20 cellular contexts compared by ENCODE assay signal in the genomic region with DNA sequence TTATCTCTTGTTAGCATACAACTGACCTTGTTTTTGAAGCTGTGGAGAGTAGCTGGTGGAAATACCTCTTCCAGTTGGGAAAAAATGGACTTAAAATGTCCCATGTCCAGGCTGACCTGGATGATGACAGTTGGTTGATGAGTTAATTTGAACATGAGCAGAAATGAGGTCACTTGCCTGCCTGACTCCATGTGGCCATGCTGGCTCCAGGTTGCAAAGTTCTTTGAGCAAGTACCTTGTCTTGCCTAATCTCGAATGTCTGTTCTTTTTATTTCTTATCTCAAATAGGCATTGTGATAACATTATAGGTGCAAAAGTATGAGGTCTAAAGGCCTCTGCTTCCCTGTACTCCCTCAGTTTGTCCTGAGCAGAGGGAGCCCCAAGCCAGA. TPM values are rescaled to one million over a fixed set of nuclear protein-coding genes. Genes with fewer than 3 reads are reported as not detected.
DNase-seq lines count a peak whose midpoint lies in the region; ATAC-seq and TF ChIP-seq lines count a peak whose summit lies in the region.
"Had no signal": no experiment of that assay in that cellular context is flagged by ENCODE, and none has a peak within 500 bp of the region (broad histone marks: within the 10 kb centered on the region; RNA-seq: fewer than 3 reads in every experiment).

No MANE protein-coding gene starts in this region.

- WGBS in stomach, 5 donors = 35 to 58% (median 43%) methylated on average over 1 of the region's 1 CpG

- no peaks in the 10 kb centered on the region for H3K9me3 Mint-ChIP-seq in activated naive CD8-positive, alpha-beta T cell (ENCODE audit: low read depth)
- H3K9me3 Mint-ChIP-seq in activated naive CD8-positive, alpha-beta T cell treated with anti-CD3 and anti-CD28 coated beads for 36 hours = no peaks in the 10 kb centered on the region
- H3K9me3 Mint-ChIP-seq: neural progenitor cell had no signal

- H3K9me3 ChIP-seq in stomach = no peaks in the 10 kb centered on the region
- H3K9me3 ChIP-seq: adrenal gland, psoas muscle had no signal

- no peak for TF ChIP-seq EP300 in stomach (IDR thresholded peaks at IDR 0.05)

- no peak overlapping the region for H3K4me3 Mint-ChIP-seq in activated naive CD8-positive, alpha-beta T cell
- H3K4me3 Mint-ChIP-seq in activated naive CD8-positive, alpha-beta T cell treated with anti-CD3 and anti-CD28 coated beads for 36 hours = no peak overlapping the region
- H3K4me3 Mint-ChIP-seq: neural progenitor cell had no signal

- ATAC-seq in HG02973 (IDR thresholded peaks at IDR 0.05; ENCODE audit: unreplicated experiment) = no peak
- ATAC-seq: psoas muscle had no signal

- H3K4me1 ChIP-seq in stomach = peaks cover 21 to 70% (median 54%) of the 10 kb centered on the region in 4 donors

- no peaks in the 10 kb centered on the region for H3K27me3 Mint-ChIP-seq in activated naive CD8-positive, alpha-beta T cell
- H3K27me3 Mint-ChIP-seq in activated naive CD8-positive, alpha-beta T cell treated with anti-CD3 and anti-CD28 coated beads for 36 hours = no peaks in the 10 kb centered on the region

- peak overlapping the region in 4 of 5 donors; percentile 25 to 63 (median 46) for H3K27ac ChIP-seq in stomach
- H3K27ac ChIP-seq: GM23248, neural progenitor cell, psoas muscle had no signal

- H3K27me3 ChIP-seq in stomach = no peaks in the 10 kb centered on the region
- H3K27me3 ChIP-seq: adrenal gland, neural progenitor cell had no signal

- H3K4me1 Mint-ChIP-seq in activated naive CD8-positive, alpha-beta T cell (ENCODE audit: low read depth) = peaks cover 38% of the 10 kb centered on the region
- peaks cover 28% of the 10 kb centered on the region for H3K4me1 Mint-ChIP-seq in activated naive CD8-positive, alpha-beta T cell treated with anti-CD3 and anti-CD28 coated beads for 36 hours

- no peak overlapping the region for H3K4me3 ChIP-seq in stomach
- H3K4me3 ChIP-seq: adrenal gland, GM23248, neural progenitor cell, psoas muscle, skin epidermis had no signal

- H3K27ac Mint-ChIP-seq in activated naive CD8-positive, alpha-beta T cell = peak overlapping the region; percentile 1
- no peak overlapping the region for H3K27ac Mint-ChIP-seq in activated naive CD8-positive, alpha-beta T cell treated with anti-CD3 and anti-CD28 coated beads for 36 hours
- H3K27ac Mint-ChIP-seq: neural progenitor cell had no signal

- no peak for DNase-seq in activated naive CD8-positive, alpha-beta T cell treated with anti-CD3 and anti-CD28 coated beads for 36 hours
- DNase-seq in cerebellum (ENCODE audit: low spot score) (peak; percentile 81), stomach (no peak)
- no peak for DNase-seq in activated CD4-positive, alpha-beta T cell treated with anti-CD3 and anti-CD28 coated beads, Interleukin-2, amount 50 U/mL, for 1 hour
- DNase-seq: 8988T; EL; erythroblast; GM23248; Kasumi-1; NCI-H1105 treated with DMSO at 0.1 percent for 48 hours; NCI-H2107; NCI-H524; psoas muscle; stimulated activated CD4-positive, alpha-beta T cell treated with anti-CD3 and anti-CD28 coated beads, Interleukin-2, amount 100 ng/mL, for 48 hours; SW 1271 had no signal

- intact Hi-C loops in stomach (cut with DNase I; ENCODE audit: low total_unique reads) = no loop called here

- TF ChIP-seq CTCF in stomach (IDR thresholded peaks at IDR 0.05) = no peak

- H3K36me3 ChIP-seq in stomach = no peaks in the 10 kb centered on the region
- H3K36me3 ChIP-seq: adrenal gland, neural progenitor cell had no signal

- H3K36me3 Mint-ChIP-seq in activated naive CD8-positive, alpha-beta T cell = peaks cover 8% of the 10 kb centered on the region
- H3K36me3 Mint-ChIP-seq in activated naive CD8-positive, alpha-beta T cell treated with anti-CD3 and anti-CD28 coated beads for 36 hours = peaks cover 10% of the 10 kb centered on the region

- no peak for TF ChIP-seq POLR2A in stomach (IDR thresholded peaks at IDR 0.05)

RNA-seq across cellular contexts. Expression of a gene that starts 9.0 kb away (rescaled TPM):
- total RNA-seq in activated naive CD8-positive, alpha-beta T cell treated with anti-CD3 and anti-CD28 coated beads for 36 hours = 10 to 100 TPM; 13.2 to 14.2 TPM
- 58.7 TPM for total RNA-seq in cerebellum
- 10 to 100 TPM in 4 of 5 donors, 1 to 10 TPM in 1; 8.8 to 41.5 (median 22.6) TPM for total RNA-seq in stomach
- 10 to 100 TPM in 2 of 3 donors, 1 to 10 TPM in 1; 9.0 to 20.5 (median 13.1) TPM for polyA plus RNA-seq in stomach

RNA-seq across cellular contexts. Expression of a gene that starts 44.6 kb away (rescaled TPM):
- total RNA-seq in activated naive CD8-positive, alpha-beta T cell treated with anti-CD3 and anti-CD28 coated beads for 36 hours = 10 to 100 TPM in 1 of 2 experiments, 1 to 10 TPM in 1; 9.4 to 10.9 TPM
- total RNA-seq in cerebellum = 1.6 TPM
- total RNA-seq in stomach = 1 to 10 TPM in 1 of 5 donors, under 1 TPM in 2, not detected in 2; 0.55 to 3.1 (median 0.58) TPM
- 10 to 100 TPM; 16.8 to 24.2 (median 22.5) TPM for polyA plus RNA-seq in stomach

RNA-seq across cellular contexts. Expression of a gene that starts 55.4 kb away (rescaled TPM):
- 1 to 10 TPM; 2.1 to 2.2 TPM for total RNA-seq in activated naive CD8-positive, alpha-beta T cell treated with anti-CD3 and anti-CD28 coated beads for 36 hours
- total RNA-seq in cerebellum (7.5 TPM), stomach (10 to 100 TPM in 3 of 5 donors, 1 to 10 TPM in 2; 2.6 to 71.2 (median 22.6) TPM)
- polyA plus RNA-seq in stomach = 10 to 100 TPM in 1 of 3 donors, 1 to 10 TPM in 2; 4.0 to 38.5 (median 5.3) TPM
